11 cellular contexts compared by ENCODE assay signal in the genomic region with DNA sequence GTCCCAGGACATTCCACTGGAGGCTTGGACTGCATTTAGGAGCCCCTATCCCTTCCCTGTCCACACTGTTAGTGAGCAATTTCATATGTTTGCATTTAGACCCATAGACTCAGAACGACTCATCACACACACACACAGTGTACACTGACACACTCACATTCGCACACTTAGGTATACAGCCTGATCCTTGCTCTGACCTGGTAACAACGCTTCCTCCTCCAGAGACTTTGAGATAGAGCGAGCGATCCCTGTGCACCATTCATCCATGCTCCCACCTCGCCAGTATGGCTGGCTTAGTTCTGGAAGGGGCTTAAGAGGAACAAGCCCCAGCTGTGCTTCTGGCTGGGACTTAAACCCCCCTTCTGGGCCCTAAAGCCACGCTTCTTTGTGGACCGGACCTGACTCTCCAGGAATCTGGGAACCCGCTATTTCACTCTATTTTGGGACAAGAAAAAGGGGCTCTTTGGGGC. TPM values are rescaled to one million over a fixed set of nuclear protein-coding genes. Genes with fewer than 3 reads are reported as not detected.
DNase-seq lines count a peak whose midpoint lies in the region; ATAC-seq and TF ChIP-seq lines count a peak whose summit lies in the region.
"Had no signal": no experiment of that assay in that cellular context is flagged by ENCODE, and none has a peak within 500 bp of the region (broad histone marks: within the 10 kb centered on the region; RNA-seq: fewer than 3 reads in every experiment).

No MANE protein-coding gene starts in this region.

- DNase-seq in NCI-H748 (lab: John Stamatoyannopoulos, UW; ENCODE audit: unreplicated experiment) (peak; percentile 35), NCI-H748 treated with DMSO at 0.1 percent for 48 hours (lab: John Stamatoyannopoulos, UW) (no peak), Panc1 (ENCODE audit: low read depth, low spot score) (no peak), esophagus muscularis mucosa (ENCODE audit: extremely low spot score) (no peak), NCI-H187 (lab: John Stamatoyannopoulos, UW) (no peak), NOMO-1 treated with dmso at 0.1 percent for 144 hours (lab: John Stamatoyannopoulos, UW; ENCODE audit: unreplicated experiment) (no peak)
- no peak for DNase-seq in activated effector memory CD4-positive, alpha-beta T cell treated with Interleukin-2 at 50 U/mL for 16 hours

- intact Hi-C loops in Panc1 (cut with micrococcal nuclease; ENCODE audit: unreplicated experiment) (no loop called here), esophagus muscularis mucosa (cut with DNase I) (loop anchor here (10.0 kb wide), 1 partner anchor 584 kb away; no protein-coding TSS in a partner anchor)

- H3K27me3 ChIP-seq in Panc1 (ENCODE audit: control insufficient read depth, insufficient read depth, low read length): no peaks in the 10 kb centered on the region; the same call in 1 of the 2 replicates
- peaks cover 19 to 100% (median 89%) of the 10 kb centered on the region in 4 donors for H3K27me3 ChIP-seq in esophagus muscularis mucosa

- H3K27ac ChIP-seq in Panc1 (ENCODE audit: low read length) (peak overlapping the region; percentile 0; the same call in 1 of the 2 replicates), esophagus muscularis mucosa (replicated peaks in 1 of 4) (no peak overlapping the region), skin epidermis (no peak overlapping the region)

- ATAC-seq in Panc1: peak; percentile 24

- in situ Hi-C loops in Panc1 (cut with HindIII; ENCODE audit: low pct_unique_long_range_greater_than_20kb, low sequenced_read_pairs): no loop called here

- TF ChIP-seq CTCF in Panc1 (IDR thresholded peaks at IDR 0.05) (no peak), esophagus muscularis mucosa (IDR thresholded peaks at IDR 0.05) (no peak)

- no peaks in the 10 kb centered on the region for H3K9me3 ChIP-seq in Panc1 (ENCODE audit: control insufficient read depth, insufficient read depth, low read depth, low read length)
- no peaks in the 10 kb centered on the region for H3K9me3 ChIP-seq in esophagus muscularis mucosa
- H3K9me3 ChIP-seq: BE2C had no signal

- BruUV-seq in Panc1 (replicated peaks; lab: Mats Ljungman, UMichigan): no TSS peak

- POLR2A ChIA-PET in Panc1 (lab: Charles Lee): no interaction called here

- H3K36me3 ChIP-seq in Panc1 (ENCODE audit: control insufficient read depth, insufficient read depth, low read length) (peaks cover 2% of the 10 kb centered on the region; the same call in 1 of the 2 replicates), esophagus muscularis mucosa (no peaks in the 10 kb centered on the region)
- H3K36me3 ChIP-seq: BE2C had no signal

- TF ChIP-seq EP300 in esophagus muscularis mucosa (IDR thresholded peaks at IDR 0.05): no peak

- TF ChIP-seq POLR2A in esophagus muscularis mucosa (IDR thresholded peaks at IDR 0.05; ENCODE audit: low read depth): no peak

- 9% methylated on average over 9 of the region's 9 CpGs for WGBS in esophagus muscularis mucosa

- peaks cover 17% of the 10 kb centered on the region for H3K4me1 ChIP-seq in Panc1 (ENCODE audit: control insufficient read depth, insufficient read depth, low read length)
- H3K4me1 ChIP-seq in esophagus muscularis mucosa: peaks cover 25 to 60% (median 54%) of the 10 kb centered on the region in 4 donors
- H3K4me1 ChIP-seq: BE2C had no signal

- CTCF ChIA-PET in Panc1 (lab: Charles Lee): interaction anchor here (1.1 kb wide), 1 partner anchor 893 kb away, joined by 5 read pairs; no protein-coding TSS in a partner anchor

- peak overlapping the region; percentile 49 to 59 for H3K4me3 ChIP-seq in Panc1 (ENCODE audit: low read depth in 2 of 2, low read length in 2 of 2)
- H3K4me3 ChIP-seq in esophagus muscularis mucosa: peak overlapping the region in 3 of 4 donors; percentile 33 to 51 (median 39)
- H3K4me3 ChIP-seq in skin epidermis: peak overlapping the region in 4 of 7 experiments; percentile 26 to 42 (median 34)

RNA-seq across cellular contexts. Expression of a gene that starts 0.9 kb away (rescaled TPM):
- 1.2 TPM for total RNA-seq in Panc1 (2021; ENCODE audit: unreplicated experiment)
- polyA plus RNA-seq in Panc1 (2012; ENCODE audit: insufficient read length): 0.64 TPM
- not detected for total RNA-seq in esophagus muscularis mucosa
- total RNA-seq: cerebellum, lung microvascular endothelial cell had no signal

RNA-seq across cellular contexts. Expression of a gene that starts 15.8 kb away (rescaled TPM):
- 0.57 TPM for total RNA-seq in Panc1 (2021; ENCODE audit: unreplicated experiment)
- polyA plus RNA-seq in Panc1 (2012; ENCODE audit: insufficient read length): 0.58 TPM
- total RNA-seq in esophagus muscularis mucosa: not detected
- total RNA-seq: cerebellum, lung microvascular endothelial cell had no signal

RNA-seq across cellular contexts. Expression of a gene that starts 26.7 kb away (rescaled TPM):
- 0.41 TPM for total RNA-seq in Panc1 (2021; ENCODE audit: unreplicated experiment)
- 0.85 TPM for polyA plus RNA-seq in Panc1 (2012; ENCODE audit: insufficient read length)
- total RNA-seq in esophagus muscularis mucosa: not detected
- total RNA-seq: cerebellum had no signal

RNA-seq across cellular contexts. Expression of a gene that starts 35.5 kb away (rescaled TPM):
- total RNA-seq in Panc1 (2021; ENCODE audit: unreplicated experiment) (not detected), esophagus muscularis mucosa (under 1 TPM in 1 of 4 donors, not detected in 3; 0.50 TPM)
- polyA plus RNA-seq in Panc1 (2012; ENCODE audit: insufficient read length): 0.23 TPM
- total RNA-seq: cerebellum had no signal

RNA-seq across cellular contexts. Expression of a gene that starts 41.8 kb away (rescaled TPM):
- total RNA-seq in Panc1 (2021; ENCODE audit: unreplicated experiment) (0.10 TPM), esophagus muscularis mucosa (not detected)
- 0.16 TPM for polyA plus RNA-seq in Panc1 (2012; ENCODE audit: insufficient read length)
- total RNA-seq: cerebellum, lung microvascular endothelial cell had no signal
